In the genomic region with DNA sequence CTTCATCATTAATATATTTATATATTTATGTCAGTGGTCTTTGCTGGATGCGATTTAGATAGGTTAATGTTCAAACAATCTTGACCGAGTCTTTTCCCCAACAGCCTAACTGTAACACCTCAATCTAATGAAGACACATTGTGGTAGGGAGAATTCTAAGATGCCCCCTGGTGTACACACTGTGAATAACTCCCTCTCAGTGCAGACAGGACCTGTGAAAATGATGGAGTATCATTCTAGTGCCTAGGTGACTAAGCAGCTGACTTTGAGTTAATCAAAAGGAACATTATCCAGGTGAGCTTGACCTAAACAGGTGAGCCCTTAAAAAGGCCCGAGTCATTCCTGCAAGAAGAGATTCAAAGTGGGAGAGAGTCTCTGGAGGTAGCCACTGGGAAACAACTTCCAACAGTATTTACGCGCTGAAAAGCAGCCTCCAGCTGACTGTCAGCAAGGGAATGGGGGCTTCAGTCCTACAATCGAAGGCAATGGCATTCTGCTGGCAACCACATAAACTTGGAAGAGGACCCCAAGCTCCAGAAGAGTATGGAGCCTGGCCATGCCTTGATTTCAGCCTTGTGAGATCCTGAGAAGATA, we compare ENCODE assay signal across 9 cellular contexts. TPM values are rescaled to one million over a fixed set of nuclear protein-coding genes. Genes with fewer than 3 reads are reported as not detected.
DNase-seq lines count a peak whose midpoint lies in the region; ATAC-seq and TF ChIP-seq lines count a peak whose summit lies in the region.
"Had no signal": no experiment of that assay in that cellular context is flagged by ENCODE, and none has a peak within 500 bp of the region (broad histone marks: within the 10 kb centered on the region; RNA-seq: fewer than 3 reads in every experiment).

No MANE protein-coding gene starts in this region.

- H3K9me3 Mint-ChIP-seq in CD4-positive, alpha-beta T cell, result no peaks in the 10 kb centered on the region
- H3K9me3 Mint-ChIP-seq in activated naive CD4-positive, alpha-beta T cell treated with anti-CD3 and anti-CD28 coated beads for 36 hours, result no peaks in the 10 kb centered on the region
- H3K9me3 Mint-ChIP-seq: T-helper 1 cell treated with Interleukin-12 subunit alpha and Interleukin-12 subunit beta and Interleukin-4 antibody, amounts not matched to agents 30 μg/mL and 1 μg/mL, for 36 hours had no signal

- H3K36me3 ChIP-seq in RWPE2 (ENCODE audit: low read depth), result no peaks in the 10 kb centered on the region; the same call in 1 of the 2 replicates

- no peak overlapping the region for H3K4me3 ChIP-seq in RWPE2 (ENCODE audit: severe bottlenecking)

- H3K4me1 ChIP-seq in RWPE2 (ENCODE audit: insufficient read depth, poor library complexity, severe bottlenecking), result peaks cover 7% of the 10 kb centered on the region

- peak in 9 of 10 experiments; percentile 27 to 43 (median 35) for DNase-seq in CD4-positive, alpha-beta T cell
- DNase-seq in HT-29 (ENCODE audit: low spot score) (peak; percentile 93), RWPE2 (ENCODE audit: low spot score) (no peak), Right ventricle myocardium superior (no peak), renal cortical epithelial cell (ENCODE audit: low read depth) (peak; percentile 72)
- DNase-seq in activated naive CD4-positive, alpha-beta T cell treated with anti-CD3 and anti-CD28 coated beads for 36 hours, result peak; percentile 78

- POLR2A ChIA-PET in CD4-positive, alpha-beta T cell (lab: Charles Lee), result no interaction called here

- no peaks in the 10 kb centered on the region for H3K4me1 Mint-ChIP-seq in CD4-positive, alpha-beta T cell (ENCODE audit: low read depth)
- no peaks in the 10 kb centered on the region for H3K4me1 Mint-ChIP-seq in activated naive CD4-positive, alpha-beta T cell treated with anti-CD3 and anti-CD28 coated beads for 36 hours (ENCODE audit: low read depth)

- ATAC-seq in CD4-positive, alpha-beta T cell (ENCODE audit: poor library complexity), result peak; percentile 91
- ATAC-seq in GM18909 (IDR thresholded peaks at IDR 0.05; ENCODE audit: poor library complexity, unreplicated experiment) (peak; percentile 82), RWPE2 (ENCODE audit: low read depth) (peak; percentile 67; the same call in 2 of the 3 replicates), Right ventricle myocardium superior (ENCODE audit: poor library complexity) (peak; percentile 90), GM18511 (IDR thresholded peaks at IDR 0.05; ENCODE audit: unreplicated experiment) (no peak)

- intact Hi-C loops in CD4-positive, alpha-beta T cell (cut with DNase I, micrococcal nuclease), result loop anchor here (1.0 to 10.0 kb wide), 3 partner anchors 147 to 432 kb away; no protein-coding TSS in a partner anchor
- intact Hi-C loops in activated naive CD4-positive, alpha-beta T cell treated with anti-CD3 and anti-CD28 coated beads for 36 hours (cut with micrococcal nuclease), result loop anchor here (1.0 kb wide), 3 partner anchors 90 to 168 kb away; a partner anchor contains a TSS
- intact Hi-C loops in Right ventricle myocardium superior (cut with DNase I), result loop anchor here (5.0 kb wide), 1 partner anchor 150 kb away; no protein-coding TSS in a partner anchor

- no peaks in the 10 kb centered on the region for H3K27me3 ChIP-seq in CD4-positive, alpha-beta T cell (ENCODE audit: control insufficient read depth, insufficient read depth, low read length)
- H3K27me3 ChIP-seq in RWPE2 (ENCODE audit: insufficient read depth, poor library complexity, severe bottlenecking), result no peaks in the 10 kb centered on the region

- peaks cover 57% of the 10 kb centered on the region for H3K36me3 Mint-ChIP-seq in CD4-positive, alpha-beta T cell (ENCODE audit: low read depth)
- peaks cover 10% of the 10 kb centered on the region for H3K36me3 Mint-ChIP-seq in activated naive CD4-positive, alpha-beta T cell treated with anti-CD3 and anti-CD28 coated beads for 36 hours (ENCODE audit: low read depth)

- CTCF ChIA-PET in CD4-positive, alpha-beta T cell (lab: Charles Lee), result interaction anchor here (0.6 to 0.9 kb wide), 4 partner anchors 10 to 163 kb away, joined by 3 to 5 read pairs (median 3); no protein-coding TSS in a partner anchor
- CTCF ChIA-PET in activated naive CD4-positive, alpha-beta T cell treated with anti-CD3 and anti-CD28 coated beads for 36 hours (lab: Charles Lee), result interaction anchor here (0.8 to 3.6 kb wide), 11 partner anchors 10 to 914 kb away, joined by 3 to 32 read pairs (median 3); no protein-coding TSS in a partner anchor

- H3K27me3 Mint-ChIP-seq in CD4-positive, alpha-beta T cell, result no peaks in the 10 kb centered on the region
- H3K27me3 Mint-ChIP-seq in activated naive CD4-positive, alpha-beta T cell treated with anti-CD3 and anti-CD28 coated beads for 36 hours (ENCODE audit: low read depth), result no peaks in the 10 kb centered on the region

- H3K27ac Mint-ChIP-seq in CD4-positive, alpha-beta T cell, result no peak overlapping the region
- H3K27ac Mint-ChIP-seq in activated naive CD4-positive, alpha-beta T cell treated with anti-CD3 and anti-CD28 coated beads for 36 hours, result no peak overlapping the region
- H3K27ac Mint-ChIP-seq: T-helper 1 cell treated with Interleukin-12 subunit alpha and Interleukin-12 subunit beta and Interleukin-4 antibody, amounts not matched to agents 30 μg/mL and 1 μg/mL, for 36 hours had no signal

- no peak overlapping the region for H3K27ac ChIP-seq in CD4-positive, alpha-beta T cell (ENCODE audit: low read depth, low read length)
- H3K27ac ChIP-seq in RWPE2 (ENCODE audit: poor library complexity, severe bottlenecking), result no peak overlapping the region

- no peaks in the 10 kb centered on the region for H3K9me3 ChIP-seq in CD4-positive, alpha-beta T cell (ENCODE audit: control insufficient read depth, low read length)
- H3K9me3 ChIP-seq in RWPE2 (ENCODE audit: severe bottlenecking), result no peaks in the 10 kb centered on the region

- H3K4me3 Mint-ChIP-seq in CD4-positive, alpha-beta T cell, result no peak overlapping the region
- no peak overlapping the region for H3K4me3 Mint-ChIP-seq in activated naive CD4-positive, alpha-beta T cell treated with anti-CD3 and anti-CD28 coated beads for 36 hours
- H3K4me3 Mint-ChIP-seq: T-helper 1 cell treated with Interleukin-12 subunit alpha and Interleukin-12 subunit beta and Interleukin-4 antibody, amounts not matched to agents 30 μg/mL and 1 μg/mL, for 36 hours had no signal

- peak; percentile 82 for TF ChIP-seq CTCF in CD4-positive, alpha-beta T cell (IDR thresholded peaks at IDR 0.05)
- peak; percentile 76 for TF ChIP-seq CTCF in RWPE2 (IDR thresholded peaks at IDR 0.05; ENCODE audit: poor library complexity, severe bottlenecking)

RNA-seq across cellular contexts. Expression of a gene that starts 28.0 kb away (rescaled TPM):
- 1 to 10 TPM; 2.7 to 3.1 TPM for total RNA-seq in CD4-positive, alpha-beta T cell
- total RNA-seq in HT-29 (2014; rRNA removed; shearing (Covaris generic)), result 6.3 and 7.4 TPM in 2 replicates
- total RNA-seq in activated naive CD4-positive, alpha-beta T cell treated with anti-CD3 and anti-CD28 coated beads for 36 hours, result 1 to 10 TPM; 4.2 to 4.3 TPM
- total RNA-seq in Right ventricle myocardium superior (5.9 TPM), renal cortical epithelial cell (5.0 and 15.7 TPM in 2 replicates)

RNA-seq across cellular contexts. Expression of a gene that starts 41.0 kb away (rescaled TPM):
- 10 to 100 TPM; 15.7 to 17.8 TPM for total RNA-seq in CD4-positive, alpha-beta T cell
- total RNA-seq in HT-29 (2014; rRNA removed; shearing (Covaris generic)), result 10.7 and 10.9 TPM in 2 replicates
- total RNA-seq in activated naive CD4-positive, alpha-beta T cell treated with anti-CD3 and anti-CD28 coated beads for 36 hours, result 10 to 100 TPM; 23.2 to 28.4 TPM
- total RNA-seq in Right ventricle myocardium superior (13.4 TPM), renal cortical epithelial cell (7.3 and 15.9 TPM in 2 replicates)

Comparison
In these comparisons a context has a peak if more than half of its experiments do, and no peak if none do; other contexts are left out.
1. DNase-seq: peak in CD4-positive, alpha-beta T cell (9 of 10), HT-29 (single experiment), activated naive CD4-positive, alpha-beta T cell treated with anti-CD3 and anti-CD28 coated beads for 36 hours (single experiment) and renal cortical epithelial cell (single experiment); none in RWPE2 (single experiment) and Right ventricle myocardium superior (single experiment).